Comparison of ENCODE assay signal across 34 cellular contexts in genomic region chr2:16248571-16249105, GRCh38.
"Had no signal": no experiment of that assay in that cellular context is flagged by ENCODE, and none has a peak within 500 bp of the region (broad histone marks: within the 10 kb centered on the region; RNA-seq: fewer than 3 reads in every experiment).

No MANE protein-coding gene starts in this region.

- H3K27ac Mint-ChIP-seq: activated B cell treated with CpG ODN at 0.5 μM for 24 hours; activated CD4-positive, alpha-beta memory T cell treated with anti-CD3 and anti-CD28 coated beads, Interleukin-2, amount 10 ng/mL, durations not matched to agents 7 days and 5 days; activated CD8-positive, alpha-beta memory T cell treated with anti-CD3 and anti-CD28 coated beads, Interleukin-2, amount 10 ng/mL, durations not matched to agents 7 days and 5 days; activated naive CD4-positive, alpha-beta T cell treated with anti-CD3 and anti-CD28 coated beads, Interleukin-2, amount 10 ng/mL, durations not matched to agents 7 days and 5 days; activated naive CD8-positive, alpha-beta T cell; activated naive CD8-positive, alpha-beta T cell treated with anti-CD3 and anti-CD28 coated beads, Interleukin-2, amount 50 U/mL, for 24 hours had no signal

- H3K9me3 Mint-ChIP-seq: activated B cell treated with CpG ODN at 0.5 μM for 24 hours; activated CD4-positive, alpha-beta memory T cell treated with anti-CD3 and anti-CD28 coated beads, Interleukin-2, amount 10 ng/mL, durations not matched to agents 7 days and 5 days; activated naive CD4-positive, alpha-beta T cell treated with anti-CD3 and anti-CD28 coated beads, Interleukin-2, amount 10 ng/mL, durations not matched to agents 7 days and 5 days; activated naive CD8-positive, alpha-beta T cell treated with anti-CD3 and anti-CD28 coated beads, Interleukin-2, amount 50 U/mL, for 24 hours had no signal

- H3K4me1 Mint-ChIP-seq: activated B cell treated with CpG ODN at 0.5 μM for 24 hours; activated CD4-positive, alpha-beta memory T cell treated with anti-CD3 and anti-CD28 coated beads, Interleukin-2, amount 10 ng/mL, durations not matched to agents 7 days and 5 days; activated CD8-positive, alpha-beta memory T cell treated with anti-CD3 and anti-CD28 coated beads, Interleukin-2, amount 10 ng/mL, durations not matched to agents 7 days and 5 days; activated naive CD4-positive, alpha-beta T cell treated with anti-CD3 and anti-CD28 coated beads, Interleukin-2, amount 10 ng/mL, durations not matched to agents 7 days and 5 days; activated naive CD8-positive, alpha-beta T cell treated with anti-CD3 and anti-CD28 coated beads, Interleukin-2, amount 50 U/mL, for 24 hours had no signal

- H3K36me3 Mint-ChIP-seq: activated CD8-positive, alpha-beta memory T cell treated with anti-CD3 and anti-CD28 coated beads, Interleukin-2, amount 10 ng/mL, durations not matched to agents 7 days and 5 days; activated naive CD4-positive, alpha-beta T cell treated with anti-CD3 and anti-CD28 coated beads, Interleukin-2, amount 10 ng/mL, durations not matched to agents 7 days and 5 days; activated naive CD8-positive, alpha-beta T cell; brain had no signal

- H3K4me3 Mint-ChIP-seq: activated B cell treated with CpG ODN at 0.5 μM for 24 hours; activated CD4-positive, alpha-beta memory T cell treated with anti-CD3 and anti-CD28 coated beads, Interleukin-2, amount 10 ng/mL, durations not matched to agents 7 days and 5 days; activated CD8-positive, alpha-beta memory T cell treated with anti-CD3 and anti-CD28 coated beads, Interleukin-2, amount 10 ng/mL, durations not matched to agents 7 days and 5 days; activated naive CD4-positive, alpha-beta T cell treated with anti-CD3 and anti-CD28 coated beads, Interleukin-2, amount 10 ng/mL, durations not matched to agents 7 days and 5 days; activated naive CD8-positive, alpha-beta T cell; activated naive CD8-positive, alpha-beta T cell treated with anti-CD3 and anti-CD28 coated beads, Interleukin-2, amount 50 U/mL, for 24 hours; brain had no signal

- H3K27ac ChIP-seq: PC-9, VCaP had no signal

- H3K27me3 Mint-ChIP-seq: activated CD4-positive, alpha-beta memory T cell treated with anti-CD3 and anti-CD28 coated beads, Interleukin-2, amount 10 ng/mL, durations not matched to agents 7 days and 5 days; activated CD8-positive, alpha-beta memory T cell treated with anti-CD3 and anti-CD28 coated beads, Interleukin-2, amount 10 ng/mL, durations not matched to agents 7 days and 5 days; activated naive CD8-positive, alpha-beta T cell treated with anti-CD3 and anti-CD28 coated beads, Interleukin-2, amount 50 U/mL, for 24 hours; brain had no signal

- DNase-seq: activated B cell treated with CpG ODN at 0.5 μM for 24 hours; activated CD4-positive, alpha-beta memory T cell treated with anti-CD3 and anti-CD28 coated beads, Interleukin-2, amount 10 ng/mL, durations not matched to agents 7 days and 5 days; activated CD4-positive, alpha-beta T cell treated with anti-CD3 and anti-CD28 coated beads for 48 hours; activated CD4-positive, CD25-positive, alpha-beta regulatory T cell treated with anti-CD3 and anti-CD28 coated beads, Interleukin-2, amount 50 U/mL, for 72 hours; activated CD8-positive, alpha-beta memory T cell treated with anti-CD3 and anti-CD28 coated beads for 24 hours; activated CD8-positive, alpha-beta memory T cell treated with anti-CD3 and anti-CD28 coated beads, Interleukin-2, amount 10 ng/mL, durations not matched to agents 7 days and 5 days; activated CD8-positive, alpha-beta memory T cell treated with anti-CD3 and anti-CD28 coated beads, Interleukin-2, amount 50 U/mL, for 48 hours; activated effector memory CD4-positive, alpha-beta T cell treated with Interleukin-2 at 50 U/mL for 16 hours; activated naive CD4-positive, alpha-beta T cell treated with anti-CD3 and anti-CD28 coated beads, Interleukin-2, amount 10 ng/mL, durations not matched to agents 7 days and 5 days; activated naive CD8-positive, alpha-beta T cell treated with anti-CD3 and anti-CD28 coated beads, Interleukin-2, amount 50 U/mL, for 24 hours; activated T-cell treated with anti-CD3 and anti-CD28 coated beads, Interleukin-2, amount 50 U/mL, for 48 hours; caudate nucleus; Kasumi-1; MG63; NCI-H1048; NCI-H1105 treated with DMSO at 0.1 percent for 48 hours; NCI-H1436; NCI-H1694; NCI-H1930; NCI-H2081 treated with DMSO at 0.1 percent for 48 hours; NCI-H345; NCI-H524 treated with DMSO at 0.1 percent for 48 hours; NK-92 treated with Interleukin-12 subunit alpha and Interleukin-12 subunit beta, amount 100 ng/mL, for 24 hours; PC-9; Right ventricle myocardium superior; SW 1271; T-helper 1 cell; T-helper 2 cell; T-helper 9 cell had no signal

- H3K4me3 ChIP-seq: MG63, PC-9 had no signal

- FAIRE-seq: bronchial epithelial cell, RCC 7860 had no signal

- H3K36me3 ChIP-seq: MG63 had no signal

- ATAC-seq: activated CD8-positive, alpha-beta memory T cell treated with anti-CD3 and anti-CD28 coated beads, Interleukin-2, amount 10 ng/mL, durations not matched to agents 7 days and 5 days; activated naive CD8-positive, alpha-beta T cell treated with anti-CD3 and anti-CD28 coated beads, Interleukin-2, amount 50 U/mL, for 24 hours had no signal

- H3K4me2 ChIP-seq: PC-9 had no signal

- H3K9me3 ChIP-seq: MG63 had no signal

- H2AFZ ChIP-seq: PC-9 had no signal
